27 cellular contexts compared by ENCODE assay signal in the genomic region with DNA sequence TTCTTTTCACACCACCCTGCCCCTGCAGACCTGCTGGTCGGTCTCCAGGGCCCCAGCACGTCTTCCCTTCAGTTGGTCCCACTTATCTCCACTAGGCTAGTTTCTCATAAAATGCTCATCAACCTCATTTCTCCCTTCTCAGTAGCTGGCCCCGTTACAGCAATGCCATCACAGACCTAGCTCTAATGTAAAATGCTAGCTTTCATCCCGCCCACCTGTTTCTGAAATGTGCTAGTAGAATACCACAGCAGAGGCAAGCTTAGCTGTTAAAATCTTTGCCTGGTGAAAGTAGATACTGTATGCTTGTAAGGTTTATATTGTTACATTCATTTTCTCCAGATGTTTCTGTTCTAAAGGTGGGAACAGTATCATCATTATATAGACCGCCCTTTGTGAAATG. TPM values are rescaled to one million over a fixed set of nuclear protein-coding genes. Genes with fewer than 3 reads are reported as not detected.
DNase-seq lines count a peak whose midpoint lies in the region; ATAC-seq and TF ChIP-seq lines count a peak whose summit lies in the region.
"Had no signal": no experiment of that assay in that cellular context is flagged by ENCODE, and none has a peak within 500 bp of the region (broad histone marks: within the 10 kb centered on the region; RNA-seq: fewer than 3 reads in every experiment).

No MANE protein-coding gene starts in this region.

- H3K27ac Mint-ChIP-seq in activated T-cell treated with anti-CD3 and anti-CD28 coated beads, Interleukin-2, amount 50 U/mL, for 24 hours, result peak overlapping the region; percentile 44
- H3K27ac Mint-ChIP-seq in central memory CD8-positive, alpha-beta T cell (ENCODE audit: low read depth), result peak overlapping the region; percentile 17
- H3K27ac Mint-ChIP-seq: B cell; CD8-positive, alpha-beta T cell; IgD-negative memory B cell had no signal

- H3K36me3 ChIP-seq in HEK293 (ENCODE audit: control insufficient read depth in 2 of 2, insufficient read depth in 1 of 2, low read length in 2 of 2), result peaks cover 6 to 55% of the 10 kb centered on the region in 2 experiments; a peak in 2 of 3 replicates

- CTCF ChIA-PET in HEK293 (lab: Yijun Ruan, JAX), result interaction anchor here (0.7 kb wide), 1 partner anchor 21 kb away, joined by 4 read pairs; no protein-coding TSS in a partner anchor

- no peak for DNase-seq in activated T-cell treated with anti-CD3 and anti-CD28 coated beads, Interleukin-2, amount 50 U/mL, for 24 hours
- no peak for DNase-seq in activated T-cell treated with anti-CD3 and anti-CD28 coated beads for 4 hours
- DNase-seq in central memory CD8-positive, alpha-beta T cell (ENCODE audit: low spot score in 2 of 2), result no peak
- DNase-seq in putamen (ENCODE audit: low spot score), result peak; percentile 38
- no peak for DNase-seq in NCI-H2107 (lab: John Stamatoyannopoulos, UW)
- no peak for DNase-seq in activated CD8-positive, alpha-beta memory T cell treated with anti-CD3 and anti-CD28 coated beads for 24 hours
- DNase-seq in ureter (ENCODE audit: low spot score), result no peak
- DNase-seq: Caco-2; CD8-positive, alpha-beta T cell; GDM1; GOT3; HCEC 1CT; MM.1S; NCI-H1694; NCI-H2029 treated with DMSO at 0.1 percent for 48 hours; NCI-H226; NCI-H510A; NCI-H69; RPMI8226; SHP77 had no signal

- ATAC-seq in central memory CD8-positive, alpha-beta T cell (replicated peaks; ENCODE audit: extremely low read depth, poor library complexity, severe bottlenecking), result no peak
- ATAC-seq: A549; CD8-positive, alpha-beta T cell had no signal

- H3K4me3 ChIP-seq in HEK293 (ENCODE audit: low read depth, low read length), result no peak overlapping the region
- H3K4me3 ChIP-seq: A549 had no signal

- H3K27ac ChIP-seq in HEK293 (ENCODE audit: extremely low read depth, low read depth, low read length), result no peak overlapping the region
- H3K27ac ChIP-seq: A549, C4-2B, KMS-11 had no signal

- H3K27me3 Mint-ChIP-seq in activated T-cell treated with anti-CD3 and anti-CD28 coated beads, Interleukin-2, amount 50 U/mL, for 24 hours, result no peaks in the 10 kb centered on the region
- H3K27me3 Mint-ChIP-seq in central memory CD8-positive, alpha-beta T cell, result no peaks in the 10 kb centered on the region
- H3K27me3 Mint-ChIP-seq: B cell, IgD-negative memory B cell had no signal

- POLR2A ChIA-PET in HEK293 (lab: Yijun Ruan, JAX), result no interaction called here

- H3K4me1 ChIP-seq in HEK293 (ENCODE audit: control insufficient read depth, insufficient read depth, low read length), result no peaks in the 10 kb centered on the region
- H3K4me1 ChIP-seq: A549, Caco-2 had no signal

- H3K36me3 Mint-ChIP-seq in activated T-cell treated with anti-CD3 and anti-CD28 coated beads, Interleukin-2, amount 50 U/mL, for 24 hours (ENCODE audit: low read depth), result peaks cover 79% of the 10 kb centered on the region
- H3K36me3 Mint-ChIP-seq in central memory CD8-positive, alpha-beta T cell (ENCODE audit: insufficient read depth), result peaks cover 9% of the 10 kb centered on the region

- H3K9me3 Mint-ChIP-seq in activated T-cell treated with anti-CD3 and anti-CD28 coated beads, Interleukin-2, amount 50 U/mL, for 24 hours, result no peaks in the 10 kb centered on the region
- no peaks in the 10 kb centered on the region for H3K9me3 Mint-ChIP-seq in central memory CD8-positive, alpha-beta T cell
- H3K9me3 Mint-ChIP-seq: CD8-positive, alpha-beta T cell; IgD-negative memory B cell had no signal

- H3K4me1 Mint-ChIP-seq in activated T-cell treated with anti-CD3 and anti-CD28 coated beads, Interleukin-2, amount 50 U/mL, for 24 hours (ENCODE audit: low read depth), result peaks cover 12% of the 10 kb centered on the region
- H3K4me1 Mint-ChIP-seq in central memory CD8-positive, alpha-beta T cell, result no peaks in the 10 kb centered on the region
- H3K4me1 Mint-ChIP-seq: B cell had no signal

- no peak overlapping the region for H3K4me3 Mint-ChIP-seq in activated T-cell treated with anti-CD3 and anti-CD28 coated beads, Interleukin-2, amount 50 U/mL, for 24 hours
- H3K4me3 Mint-ChIP-seq in central memory CD8-positive, alpha-beta T cell, result no peak overlapping the region
- H3K4me3 Mint-ChIP-seq: B cell; CD8-positive, alpha-beta T cell; IgD-negative memory B cell had no signal

- no peaks in the 10 kb centered on the region for H3K9me3 ChIP-seq in HEK293 (ENCODE audit: control insufficient read depth, insufficient read depth, low read depth, low read length)
- H3K9me3 ChIP-seq: A549, Caco-2 had no signal

- TF ChIP-seq CTCF in HEK293 (tag by site-specific recombination; IDR thresholded peaks at IDR 0.05), result no peak

TF ChIP-seq in HEK293, 187 proteins besides CTCF, POLR2A, EP300 and RAD21:
- TF ChIP-seq ZNF626 (tag by site-specific recombination; IDR thresholded peaks at IDR 0.05) (no peak), ZNF311 (tag by site-specific recombination; IDR thresholded peaks at IDR 0.05; ENCODE audit: borderline replicate concordance) (no peak), ZNF433 (tag by site-specific recombination; IDR thresholded peaks at IDR 0.05; ENCODE audit: low read depth) (no peak), ZFHX2 (tag by site-specific recombination; conservative IDR thresholded peaks at IDR 0.05) (0 out of 2 replicates have a peak, but pooled peaks have one; percentile 11), ZNF664 (tag by site-specific recombination; IDR thresholded peaks at IDR 0.05) (no peak), ZNF548 (tag by site-specific recombination; IDR thresholded peaks at IDR 0.05) (no peak)
- TF ChIP-seq, protein P1, sequence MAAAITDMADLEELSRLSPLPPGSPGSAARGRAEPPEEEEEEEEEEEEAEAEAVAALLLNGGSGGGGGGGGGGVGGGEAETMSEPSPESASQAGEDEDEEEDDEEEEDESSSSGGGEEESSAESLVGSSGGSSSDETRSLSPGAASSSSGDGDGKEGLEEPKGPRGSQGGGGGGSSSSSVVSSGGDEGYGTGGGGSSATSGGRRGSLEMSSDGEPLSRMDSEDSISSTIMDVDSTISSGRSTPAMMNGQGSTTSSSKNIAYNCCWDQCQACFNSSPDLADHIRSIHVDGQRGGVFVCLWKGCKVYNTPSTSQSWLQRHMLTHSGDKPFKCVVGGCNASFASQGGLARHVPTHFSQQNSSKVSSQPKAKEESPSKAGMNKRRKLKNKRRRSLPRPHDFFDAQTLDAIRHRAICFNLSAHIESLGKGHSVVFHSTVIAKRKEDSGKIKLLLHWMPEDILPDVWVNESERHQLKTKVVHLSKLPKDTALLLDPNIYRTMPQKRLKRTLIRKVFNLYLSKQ (tag by site-specific recombination; IDR thresholded peaks at IDR 0.05; ENCODE audit: borderline replicate concordance), result no peak

RNA-seq across cellular contexts. Expression of gene MKRN2OS, which starts 13.1 kb away (rescaled TPM):
- 2.3 TPM for total RNA-seq in ureter
- total RNA-seq: B cell; CD8-positive, alpha-beta T cell; SK-MEL-5 had no signal

RNA-seq across cellular contexts. Expression of gene MKRN2, which starts 24.7 kb away (rescaled TPM):
- 24.5 TPM for total RNA-seq in ureter

RNA-seq across cellular contexts. Expression of gene TSEN2, which starts 47.9 kb away (rescaled TPM):
- total RNA-seq in ureter, result 52.6 TPM
